Comparison of ENCODE assay signal across 11 cellular contexts in genomic region chr5:5025774-5026406, GRCh38.
DNase-seq lines count a peak whose midpoint lies in the region; ATAC-seq lines count a peak whose summit lies in the region.
"Had no signal": no experiment of that assay in that cellular context is flagged by ENCODE, and none has a peak within 500 bp of the region (broad histone marks: within the 10 kb centered on the region; RNA-seq: fewer than 3 reads in every experiment).

No MANE protein-coding gene starts in this region.

- peaks cover 19% of the 10 kb centered on the region for H3K9me3 Mint-ChIP-seq in central memory CD8-positive, alpha-beta T cell

- H3K4me3 Mint-ChIP-seq in central memory CD8-positive, alpha-beta T cell: peak overlapping the region; percentile 16
- H3K4me3 Mint-ChIP-seq: activated naive CD4-positive, alpha-beta T cell treated with anti-CD3 and anti-CD28 coated beads, Interleukin-2, amount 10 ng/mL, durations not matched to agents 7 days and 5 days had no signal

- no peaks in the 10 kb centered on the region for H3K27me3 Mint-ChIP-seq in central memory CD8-positive, alpha-beta T cell
- H3K27me3 Mint-ChIP-seq: activated naive CD4-positive, alpha-beta T cell treated with anti-CD3 and anti-CD28 coated beads, Interleukin-2, amount 10 ng/mL, durations not matched to agents 7 days and 5 days had no signal

- no peaks in the 10 kb centered on the region for H3K4me1 Mint-ChIP-seq in central memory CD8-positive, alpha-beta T cell

- no peak overlapping the region for H3K27ac Mint-ChIP-seq in central memory CD8-positive, alpha-beta T cell (ENCODE audit: low read depth)
- H3K27ac Mint-ChIP-seq: activated naive CD4-positive, alpha-beta T cell treated with anti-CD3 and anti-CD28 coated beads, Interleukin-2, amount 10 ng/mL, durations not matched to agents 7 days and 5 days had no signal

- peak; percentile 60 for DNase-seq in DMS114 treated with DMSO at 0.1 percent for 48 hours (lab: John Stamatoyannopoulos, UW; ENCODE audit: unreplicated experiment)
- DNase-seq in NCI-H69 (lab: John Stamatoyannopoulos, UW): peak; percentile 8
- DNase-seq in central memory CD8-positive, alpha-beta T cell (ENCODE audit: low spot score in 2 of 2): no peak
- DNase-seq in activated naive CD4-positive, alpha-beta T cell treated with Interleukin-2 at 50 U/mL for 16 hours: no peak
- DNase-seq: activated naive CD4-positive, alpha-beta T cell treated with anti-CD3 and anti-CD28 coated beads, Interleukin-2, amount 10 ng/mL, durations not matched to agents 7 days and 5 days; SIG-M5; thyroid gland had no signal

- ATAC-seq in HG02885 (IDR thresholded peaks at IDR 0.05; ENCODE audit: poor library complexity, unreplicated experiment) (peak; percentile 40), HG03469 (IDR thresholded peaks at IDR 0.05; ENCODE audit: unreplicated experiment) (no peak), HG03097 (IDR thresholded peaks at IDR 0.05; ENCODE audit: low FRiP score, unreplicated experiment) (no peak), HG03354 (IDR thresholded peaks at IDR 0.05; ENCODE audit: poor library complexity, severe bottlenecking, unreplicated experiment) (no peak)
- no peak for ATAC-seq in central memory CD8-positive, alpha-beta T cell (replicated peaks; ENCODE audit: extremely low read depth, poor library complexity, severe bottlenecking)

- H3K36me3 Mint-ChIP-seq in central memory CD8-positive, alpha-beta T cell (ENCODE audit: insufficient read depth): no peaks in the 10 kb centered on the region
- H3K36me3 Mint-ChIP-seq: activated naive CD4-positive, alpha-beta T cell treated with anti-CD3 and anti-CD28 coated beads, Interleukin-2, amount 10 ng/mL, durations not matched to agents 7 days and 5 days had no signal

Comparison
In these comparisons a context has a peak if more than half of its experiments do, and no peak if none do; other contexts are left out.
1. DNase-seq: peak in DMS114 treated with DMSO at 0.1 percent for 48 hours (single experiment) and NCI-H69 (single experiment); none in central memory CD8-positive, alpha-beta T cell (0 of 2) and activated naive CD4-positive, alpha-beta T cell treated with Interleukin-2 at 50 U/mL for 16 hours (single experiment).